ENCODE assay signal across 8 cellular contexts in the genomic region with DNA sequence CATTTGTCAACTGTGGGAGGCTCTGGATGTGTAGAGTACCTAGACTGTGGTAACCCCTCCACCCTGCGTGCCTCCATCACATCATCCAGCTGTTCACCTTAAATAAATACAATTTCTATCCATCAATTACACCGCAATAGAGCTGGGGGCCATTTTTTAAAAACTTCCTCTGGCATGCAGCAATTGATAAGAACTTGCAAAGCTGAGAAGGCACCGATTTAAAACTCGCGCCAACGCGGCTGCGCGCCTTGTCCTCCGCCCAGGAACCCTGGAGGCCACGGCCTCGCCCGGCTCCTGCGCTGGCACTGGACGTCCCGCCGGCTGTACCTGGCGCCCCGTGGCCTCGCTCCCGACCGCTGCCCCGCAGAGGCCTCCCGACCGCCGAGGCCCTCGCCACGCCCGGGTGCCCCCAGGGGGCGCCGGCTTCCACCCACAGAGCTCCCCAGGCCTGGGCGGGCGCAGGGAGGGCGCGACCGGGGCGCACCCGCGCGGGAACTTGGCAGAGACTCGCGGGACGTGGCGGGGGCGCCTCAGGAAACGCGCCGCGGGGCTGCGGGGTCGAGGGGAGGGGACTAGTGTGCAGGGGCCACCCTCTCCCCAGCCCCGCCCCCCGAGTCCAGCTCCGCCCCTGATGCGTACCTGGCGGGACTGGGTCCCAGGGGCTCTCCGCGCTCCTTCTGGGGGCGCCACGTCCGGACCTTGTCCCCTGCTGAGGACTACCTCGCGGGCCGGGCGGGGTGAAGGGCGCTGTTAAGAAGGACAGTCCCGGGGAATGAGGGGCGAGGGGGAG.
A peak's percentile ranks its signal among the peaks of the same experiment; 100 is the strongest.
DNase-seq lines count a peak whose midpoint lies in the region; ATAC-seq and TF ChIP-seq lines count a peak whose summit lies in the region.

No MANE protein-coding gene starts in this region.

- peak; percentile 54; the same call in 2 of the 3 replicates for TF ChIP-seq CTCF in H9 (conservative IDR thresholded peaks at IDR 0.05)

- H3K9ac ChIP-seq in H9 (ENCODE audit: extremely low read depth, insufficient read length, low read length), result no peak overlapping the region

- H4K5ac ChIP-seq in H9 (ENCODE audit: insufficient read length, low read depth, low read length), result no peak overlapping the region

- DNase-seq in H9 (peak; percentile 67), DMS153 (lab: John Stamatoyannopoulos, UW) (no peak)
- DNase-seq in stimulated activated CD4-positive, alpha-beta T cell treated with anti-CD3 and anti-CD28 coated beads, Interleukin-15, amount 100 ng/mL, for 24 hours, result peak; percentile 45

- no peak overlapping the region for H3K18ac ChIP-seq in H9 (ENCODE audit: insufficient read length, low read depth, low read length)

- H2AFZ ChIP-seq in H9 (ENCODE audit: low read length), result no peak overlapping the region

- H2BK12ac ChIP-seq in H9 (ENCODE audit: insufficient read length, low read depth, low read length), result no peak overlapping the region

- no peak overlapping the region for H3K23ac ChIP-seq in H9 (ENCODE audit: insufficient read length, low read depth, low read length)

- H3K79me2 ChIP-seq in H9 (ENCODE audit: insufficient read depth, low read length), result no peaks in the 10 kb centered on the region

- no peak overlapping the region for H3K27ac ChIP-seq in H9 (ENCODE audit: insufficient read length, low read depth, low read length)

- peaks cover 35% of the 10 kb centered on the region for H3K27me3 Mint-ChIP-seq in H9 (ENCODE audit: low read depth)
- peaks cover 34% of the 10 kb centered on the region for H3K27me3 Mint-ChIP-seq in activated naive CD8-positive, alpha-beta T cell

- no peak overlapping the region for H4K8ac ChIP-seq in H9 (replicated peaks; ENCODE audit: insufficient read length, low read depth, low read length)

- no peak overlapping the region for H2BK20ac ChIP-seq in H9 (ENCODE audit: low read depth, low read length, poor library complexity, severe bottlenecking)

- H3K79me1 ChIP-seq in H9 (ENCODE audit: insufficient read depth, low read depth, low read length, poor library complexity, severe bottlenecking), result no peaks in the 10 kb centered on the region

- WGBS in H9 (ENCODE audit: extremely low coverage, insufficient read length, low lambda C conversion rate), result no CpG with 5 or more reads among the region's 68 CpGs

- H3K14ac ChIP-seq in H9 (ENCODE audit: insufficient read depth, low read length), result no peak overlapping the region

- no peak for ATAC-seq in GM18909 (IDR thresholded peaks at IDR 0.05; ENCODE audit: poor library complexity, unreplicated experiment)
- ATAC-seq in HG03039 (IDR thresholded peaks at IDR 0.05; ENCODE audit: unreplicated experiment), result no peak
- ATAC-seq in HG03457 (IDR thresholded peaks at IDR 0.05; ENCODE audit: unreplicated experiment), result no peak

- no peaks in the 10 kb centered on the region for H3K9me3 ChIP-seq in H9 (ENCODE audit: control insufficient read depth, low read depth, low read length)

- H3T11ph ChIP-seq in H9 (ENCODE audit: low read length), result no peak overlapping the region

- peaks cover 0 to 4% (median 0%) of the 10 kb centered on the region in 3 experiments; a peak in 2 of 7 replicates for H3K36me3 Mint-ChIP-seq in H9 (ENCODE audit: insufficient read depth in 1 of 3, low read depth in 3 of 3)
- H3K36me3 Mint-ChIP-seq in activated naive CD8-positive, alpha-beta T cell, result no peaks in the 10 kb centered on the region

- peaks cover 28 to 35% of the 10 kb centered on the region in 2 experiments for H3K4me1 Mint-ChIP-seq in H9
- H3K4me1 Mint-ChIP-seq in activated naive CD8-positive, alpha-beta T cell (ENCODE audit: low read depth), result peaks cover 5% of the 10 kb centered on the region

- H3K4me2 ChIP-seq in H9 (ENCODE audit: insufficient read depth, insufficient read length, low read length), result peak overlapping the region; percentile 70

- no peak overlapping the region for H2AK5ac ChIP-seq in H9 (ENCODE audit: insufficient read length, low read length)

- no peak overlapping the region for H2BK5ac ChIP-seq in H9 (ENCODE audit: insufficient read length, low read length)

- peak overlapping the region; percentile 62 to 82 for H3K4me3 Mint-ChIP-seq in H9
- H3K4me3 Mint-ChIP-seq in activated naive CD8-positive, alpha-beta T cell, result peak overlapping the region; percentile 63

- H3K56ac ChIP-seq in H9 (ENCODE audit: insufficient read length, low read depth, low read length), result no peak overlapping the region

- peaks cover 3% of the 10 kb centered on the region; the same call in 1 of the 2 replicates for H3K4me1 ChIP-seq in H9 (ENCODE audit: insufficient read depth, low read length)

- H3K9me3 Mint-ChIP-seq in H9, result peaks cover 0 to 3% of the 10 kb centered on the region in 2 experiments; a peak in 3 of 5 replicates
- H3K9me3 Mint-ChIP-seq in activated naive CD8-positive, alpha-beta T cell (ENCODE audit: low read depth), result no peaks in the 10 kb centered on the region

- no peaks in the 10 kb centered on the region for H3K23me2 ChIP-seq in H9 (ENCODE audit: insufficient read length, low read depth, low read length, poor library complexity, severe bottlenecking)

- H4K91ac ChIP-seq in H9 (ENCODE audit: insufficient read length, low read depth, low read length), result no peak overlapping the region

- H2BK120ac ChIP-seq in H9 (ENCODE audit: low read depth, low read length, poor library complexity, severe bottlenecking), result no peak overlapping the region

- no peak overlapping the region for H3K27ac Mint-ChIP-seq in H9
- H3K27ac Mint-ChIP-seq in activated naive CD8-positive, alpha-beta T cell, result no peak overlapping the region

- H4K20me1 ChIP-seq in H9 (ENCODE audit: control insufficient read depth, insufficient read depth, insufficient read length), result no peaks in the 10 kb centered on the region

- H3K4ac ChIP-seq in H9 (ENCODE audit: low read depth, low read length), result no peak overlapping the region

- H2BK15ac ChIP-seq in H9 (ENCODE audit: low read depth, low read length), result no peak overlapping the region

- peak overlapping the region; percentile 36 for H3K4me3 ChIP-seq in iPS-11a (ENCODE audit: low read depth, low read length)

- peaks cover 2% of the 10 kb centered on the region for H3K27me3 ChIP-seq in H9 (ENCODE audit: insufficient read depth, low read length)
